8 cellular contexts compared by ENCODE assay signal in genomic region chr5:73497537-73498056, GRCh38. TPM values are rescaled to one million over a fixed set of nuclear protein-coding genes. Genes with fewer than 3 reads are reported as not detected.
A peak's percentile ranks its signal among the peaks of the same experiment; 100 is the strongest.
DNase-seq lines count a peak whose midpoint lies in the region; ATAC-seq, FAIRE-seq and TF ChIP-seq lines count a peak whose summit lies in the region.

No MANE protein-coding gene starts in this region.

- H3F3A ChIP-seq in PC-9 (ENCODE audit: insufficient read depth, low read depth): peaks cover 31% of the 10 kb centered on the region

- no peaks in the 10 kb centered on the region for H3K9me2 ChIP-seq in PC-9 (ENCODE audit: insufficient read depth)

- peak overlapping the region; percentile 87 for H2AFZ ChIP-seq in PC-9

- 26 to 31% methylated on average over 15 of the region's 15 CpGs for WGBS in pancreas, 2 donors

- H3K4me3 ChIP-seq in PC-9 (peak overlapping the region; percentile 91), epithelial cell of proximal tubule (ENCODE audit: low read depth, low read length) (peak overlapping the region; percentile 91), pancreas (peak overlapping the region; percentile 65 to 96 (median 83))

- peaks cover 31% of the 10 kb centered on the region for H3K36me3 ChIP-seq in PC-9 (ENCODE audit: low read depth)
- peaks cover 0 to 10% (median 0%) of the 10 kb centered on the region in 3 donors for H3K36me3 ChIP-seq in pancreas

- H3K79me2 ChIP-seq in PC-9 (ENCODE audit: low read depth): peaks cover 54% of the 10 kb centered on the region

- peaks cover 33% of the 10 kb centered on the region for H4K20me1 ChIP-seq in PC-9 (ENCODE audit: insufficient read depth)

- H3K9me3 ChIP-seq in PC-9 (ENCODE audit: insufficient read depth, low read depth) (no peaks in the 10 kb centered on the region), pancreas (no peaks in the 10 kb centered on the region)

- ATAC-seq in pancreas: no peak
- no peak for ATAC-seq in HG03039 (IDR thresholded peaks at IDR 0.05; ENCODE audit: unreplicated experiment)

- CTCF ChIA-PET in PC-9 (lab: Charles Lee): interaction anchor here (0.6 to 1.3 kb wide), 3 partner anchors 42 to 52 kb away, joined by 4 to 7 read pairs (median 4); no protein-coding TSS in a partner anchor

- H3K27ac ChIP-seq in PC-9 (peak overlapping the region; percentile 82), pancreas (peak overlapping the region; percentile 72 to 93 (median 86))

- POLR2A ChIA-PET in PC-9 (lab: Charles Lee; ENCODE audit: unreplicated experiment): interaction anchor here (0.6 to 0.9 kb wide), 5 partner anchors 24 to 1737 kb away, joined by 3 to 4 read pairs (median 3); no protein-coding TSS in a partner anchor

- TF ChIP-seq CTCF in PC-9 (conservative IDR thresholded peaks at IDR 0.05) (no peak), epithelial cell of proximal tubule (conservative IDR thresholded peaks at IDR 0.05; ENCODE audit: low read depth, low read length) (no peak), pancreas (IDR thresholded peaks at IDR 0.05) (no peak), GM20000 (IDR thresholded peaks at IDR 0.05; ENCODE audit: extremely low read depth, missing control alignments) (no peak)

- intact Hi-C loops in PC-9 (cut with micrococcal nuclease; ENCODE audit: unreplicated experiment): loop anchor here (2.0 to 5.0 kb wide), 3 partner anchors 43 to 575 kb away; no protein-coding TSS in a partner anchor
- intact Hi-C loops in pancreas (cut with DNase I): no loop called here

- peak overlapping the region; percentile 92 for H3K4me2 ChIP-seq in PC-9

- H3K27me3 ChIP-seq in PC-9 (ENCODE audit: insufficient read depth, low read depth) (no peaks in the 10 kb centered on the region), pancreas (peaks cover 0 to 16% (median 0%) of the 10 kb centered on the region in 4 donors)

- FAIRE-seq in GM19239 (lab: Jason Lieb, UNC) (peak; percentile 84), pancreas (lab: Jason Lieb, UNC) (no peak)

- H3K4me1 ChIP-seq in PC-9 (replicated peaks; ENCODE audit: insufficient read depth) (peaks cover 38% of the 10 kb centered on the region), pancreas (peaks cover 6 to 32% (median 11%) of the 10 kb centered on the region in 3 donors)

- BruUV-seq in PC-9 (replicated peaks; lab: Mats Ljungman, UMichigan): TSS peak; percentile 94

- DNase-seq in GM19239 (ENCODE audit: insufficient read length, low spot score) (no peak), PC-9 (no peak), epithelial cell of proximal tubule (ENCODE audit: low read depth) (no peak), pancreas (no peak), OCI-M2 (lab: John Stamatoyannopoulos, UW; ENCODE audit: unreplicated experiment) (no peak), GM20000 (ENCODE audit: low spot score) (no peak), NCI-H2107 treated with DMSO at 0.1 percent for 48 hours (lab: John Stamatoyannopoulos, UW; ENCODE audit: unreplicated experiment) (no peak)

RNA-seq across cellular contexts. Expression of gene BTF3, which starts 0.6 kb away (rescaled TPM):
- total RNA-seq in PC-9 (2021) (635 and 694 TPM in 2 replicates), epithelial cell of proximal tubule (731 and 741 TPM in 2 replicates), pancreas (100 to 1,000 TPM; 203 to 366 (median 292) TPM)
- polyA plus RNA-seq in pancreas: 100 to 1,000 TPM; 254 to 320 TPM

RNA-seq across cellular contexts. Expression of gene FOXD1, which starts 49.0 kb away (rescaled TPM):
- total RNA-seq in PC-9 (2021) (4.0 and 4.1 TPM in 2 replicates), epithelial cell of proximal tubule (26.8 and 30.0 TPM in 2 replicates), pancreas (under 1 TPM in 2 of 6 donors, not detected in 4; 0.06 to 0.12 TPM)
- polyA plus RNA-seq in pancreas: under 1 TPM in 1 of 2 donors, not detected in 1; 0.14 TPM
